ENCODE assay signal across 8 cellular contexts in the genomic region with DNA sequence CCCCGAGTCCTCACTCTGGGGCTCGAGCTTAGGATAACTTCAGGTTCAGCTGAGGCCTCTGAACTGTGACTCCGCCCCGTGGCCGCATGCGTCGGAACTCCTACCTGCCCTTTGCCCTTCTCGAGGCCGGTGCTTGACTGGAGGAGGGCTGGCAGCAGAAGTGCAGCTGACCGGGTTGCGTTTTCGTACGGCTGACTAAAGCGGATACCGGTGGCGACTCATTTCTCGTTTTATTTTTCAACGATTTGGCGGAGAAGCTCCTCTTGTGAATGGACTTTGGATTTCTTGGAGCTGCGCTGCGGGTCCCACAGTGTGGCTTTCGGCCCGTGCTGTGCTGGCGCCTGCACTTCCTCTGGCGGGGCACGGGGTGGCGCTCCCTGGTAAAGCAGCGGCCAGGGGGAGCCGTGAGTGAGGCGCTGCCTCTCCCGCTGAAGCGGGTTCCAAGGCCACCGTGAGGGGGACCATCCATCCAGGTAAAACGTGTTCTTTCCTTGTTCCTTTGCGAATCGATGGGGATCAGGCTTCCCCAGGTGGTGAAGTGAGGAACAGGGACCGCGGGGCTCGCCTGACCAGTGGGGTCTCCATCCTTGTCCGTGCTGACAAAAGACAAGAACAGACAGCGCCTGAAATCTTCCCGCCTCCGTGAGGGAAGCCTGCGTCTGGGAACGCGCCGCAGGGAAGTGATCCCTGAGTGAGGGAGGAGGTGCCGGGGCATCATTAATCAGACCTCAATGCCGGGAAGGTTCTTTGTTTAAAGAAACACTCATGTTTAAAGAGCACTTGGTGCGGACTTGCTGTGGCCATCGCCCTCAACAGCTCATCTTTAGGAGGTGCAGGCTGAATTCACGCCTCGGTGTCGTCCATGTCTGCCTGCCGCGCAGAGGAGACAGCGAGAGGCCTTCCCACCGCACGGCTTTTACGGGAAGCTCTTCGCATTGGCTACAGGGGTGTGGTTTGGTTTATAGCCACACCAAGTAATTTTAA. TPM values are rescaled to one million over a fixed set of nuclear protein-coding genes. Genes with fewer than 3 reads are reported as not detected.
DNase-seq lines count a peak whose midpoint lies in the region; TF ChIP-seq lines count a peak whose summit lies in the region.

No MANE protein-coding gene starts in this region.

- intact Hi-C loops in transverse colon (cut with DNase I; ENCODE audit: low total_unique reads), result loop anchor here (10.0 kb wide), 1 partner anchor 735 kb away; no protein-coding TSS in a partner anchor

- TF ChIP-seq EP300 in transverse colon (IDR thresholded peaks at IDR 0.05; ENCODE audit: low read depth), result no peak

- no peaks in the 10 kb centered on the region for H3K36me3 ChIP-seq in cardiac muscle cell
- no peaks in the 10 kb centered on the region for H3K36me3 ChIP-seq in transverse colon

- DNase-seq in GM04504 (ENCODE audit: low read depth) (peak; percentile 34), HFFc6 (peak; percentile 58), NAMALWA (ENCODE audit: low spot score) (peak; percentile 55), SKM-1 treated with dmso at 0.1 percent for 144 hours (lab: John Stamatoyannopoulos, UW; ENCODE audit: unreplicated experiment) (peak; percentile 65), cardiac muscle cell (ENCODE audit: low read depth in 1 of 2, low spot score in 1 of 2) (peak; percentile 77 to 83), pons (ENCODE audit: low spot score) (peak; percentile 61), transverse colon (peak; percentile 79)
- peak; percentile 81 for DNase-seq in activated naive CD8-positive, alpha-beta T cell treated with anti-CD3 and anti-CD28 coated beads for 36 hours

- peaks cover 22% of the 10 kb centered on the region for H3K4me1 Mint-ChIP-seq in HFFc6 (ENCODE audit: low read depth)
- H3K4me1 Mint-ChIP-seq in activated naive CD8-positive, alpha-beta T cell treated with anti-CD3 and anti-CD28 coated beads for 36 hours, result peaks cover 13% of the 10 kb centered on the region

- H3K36me3 Mint-ChIP-seq in HFFc6 (ENCODE audit: low read depth), result no peaks in the 10 kb centered on the region
- no peaks in the 10 kb centered on the region for H3K36me3 Mint-ChIP-seq in activated naive CD8-positive, alpha-beta T cell treated with anti-CD3 and anti-CD28 coated beads for 36 hours

- H3K27me3 ChIP-seq in cardiac muscle cell (no peaks in the 10 kb centered on the region), transverse colon (no peaks in the 10 kb centered on the region)

- H3K27me3 Mint-ChIP-seq in HFFc6 (ENCODE audit: insufficient read depth), result peaks cover 7% of the 10 kb centered on the region; the same call in 1 of the 2 replicates
- H3K27me3 Mint-ChIP-seq in activated naive CD8-positive, alpha-beta T cell treated with anti-CD3 and anti-CD28 coated beads for 36 hours, result peaks cover 60% of the 10 kb centered on the region

- H3K27ac Mint-ChIP-seq in HFFc6, result peak overlapping the region; percentile 70
- no peak overlapping the region for H3K27ac Mint-ChIP-seq in activated naive CD8-positive, alpha-beta T cell treated with anti-CD3 and anti-CD28 coated beads for 36 hours

- 0 to 1% methylated on average over 2 to 60 of the region's 61 CpGs for WGBS in transverse colon (ENCODE audit: low coverage in 1 of 2), 2 donors

- H3K9me3 ChIP-seq in cardiac muscle cell (ENCODE audit: low read depth) (no peaks in the 10 kb centered on the region), transverse colon (no peaks in the 10 kb centered on the region)

- peak overlapping the region; percentile 90 for H3K4me3 Mint-ChIP-seq in HFFc6
- peak overlapping the region; percentile 77 for H3K4me3 Mint-ChIP-seq in activated naive CD8-positive, alpha-beta T cell treated with anti-CD3 and anti-CD28 coated beads for 36 hours

- no peak for TF ChIP-seq POLR2A in transverse colon (IDR thresholded peaks at IDR 0.05)

- H3K4me3 ChIP-seq in cardiac muscle cell (peak overlapping the region; percentile 20), transverse colon (peak overlapping the region; percentile 30 to 54 (median 32))

- no peak overlapping the region for H3K27ac ChIP-seq in cardiac muscle cell
- peak overlapping the region; percentile 69 to 82 (median 74) for H3K27ac ChIP-seq in transverse colon

- in situ Hi-C loops in transverse colon (cut with MboI; ENCODE audit: low pct_ligation_motif_present in 1 of 4, low pct_unique_long_range_greater_than_20kb in 1 of 4, low sequenced_read_pairs in 3 of 4), result loop anchor here in 1 of 4 donors (10.0 kb wide), 1 partner anchor 725 kb away; no protein-coding TSS in a partner anchor

- TF ChIP-seq CTCF in HFFc6 (IDR thresholded peaks at IDR 0.05), result peak; percentile 95
- peak; percentile 99 for TF ChIP-seq CTCF in cardiac muscle cell (IDR thresholded peaks at IDR 0.05; ENCODE audit: low read depth, low read length)
- peak; percentile 96 to 99 (median 96) for TF ChIP-seq CTCF in transverse colon (IDR thresholded peaks at IDR 0.05)

- peaks cover 10% of the 10 kb centered on the region for H3K4me1 ChIP-seq in cardiac muscle cell (ENCODE audit: low read depth)
- H3K4me1 ChIP-seq in transverse colon, result peaks cover 0 to 16% (median 14%) of the 10 kb centered on the region in 4 donors

- H3K9me3 Mint-ChIP-seq in HFFc6, result no peaks in the 10 kb centered on the region
- H3K9me3 Mint-ChIP-seq in activated naive CD8-positive, alpha-beta T cell treated with anti-CD3 and anti-CD28 coated beads for 36 hours, result no peaks in the 10 kb centered on the region

RNA-seq across cellular contexts. Expression of gene ERMARD, which starts 38.8 kb away (rescaled TPM):
- 10 to 100 TPM; 13.7 to 17.5 (median 15.9) TPM for total RNA-seq in HFFc6 (2021; fragmentation: NEBNext Ultra II Directional; extraction: Animal tissue kit (Norgen Biotek cat#: 25700))
- 10 to 100 TPM; 24.0 to 26.2 TPM for total RNA-seq in activated naive CD8-positive, alpha-beta T cell treated with anti-CD3 and anti-CD28 coated beads for 36 hours
- total RNA-seq in cardiac muscle cell (16.3 and 21.2 TPM in 2 replicates), transverse colon (10 to 100 TPM; 15.7 to 29.5 (median 20.8) TPM)
- 20.9 and 32.4 TPM in 2 replicates for polyA plus RNA-seq in cardiac muscle cell

RNA-seq across cellular contexts. Expression of gene DYNLT2, which starts 38.9 kb away (rescaled TPM):
- total RNA-seq in HFFc6 (2021; fragmentation: NEBNext Ultra II Directional; extraction: Animal tissue kit (Norgen Biotek cat#: 25700)), result under 1 TPM; 0.36 to 0.85 (median 0.51) TPM
- total RNA-seq in activated naive CD8-positive, alpha-beta T cell treated with anti-CD3 and anti-CD28 coated beads for 36 hours, result 1 to 10 TPM; 2.0 TPM
- total RNA-seq in cardiac muscle cell (1.9 and 2.9 TPM in 2 replicates), transverse colon (1 to 10 TPM; 3.3 to 7.5 (median 4.4) TPM)
- 2.4 and 5.0 TPM in 2 replicates for polyA plus RNA-seq in cardiac muscle cell
